Comparison of ENCODE assay signal across 11 cellular contexts in genomic region chr14:100540141-100540925, GRCh38. TPM values are rescaled to one million over a fixed set of nuclear protein-coding genes. Genes with fewer than 3 reads are reported as not detected.
DNase-seq lines count a peak whose midpoint lies in the region; ATAC-seq, FAIRE-seq and TF ChIP-seq lines count a peak whose summit lies in the region.
"Had no signal": no experiment of that assay in that cellular context is flagged by ENCODE, and none has a peak within 500 bp of the region (broad histone marks: within the 10 kb centered on the region; RNA-seq: fewer than 3 reads in every experiment).

No MANE protein-coding gene starts in this region.

- no peak for TF ChIP-seq EP300 in A549 (IDR thresholded peaks at IDR 0.05)

- no peaks in the 10 kb centered on the region for H3K36me3 Mint-ChIP-seq in activated CD8-positive, alpha-beta T cell treated with anti-CD3 and anti-CD28 coated beads, Interleukin-2, amount 10 ng/mL, durations not matched to agents 7 days and 5 days (ENCODE audit: low read depth)
- H3K36me3 Mint-ChIP-seq: T-cell had no signal

- H3K9me3 Mint-ChIP-seq in activated CD8-positive, alpha-beta T cell treated with anti-CD3 and anti-CD28 coated beads, Interleukin-2, amount 10 ng/mL, durations not matched to agents 7 days and 5 days (ENCODE audit: insufficient read depth) = no peaks in the 10 kb centered on the region
- H3K9me3 Mint-ChIP-seq: T-cell had no signal

- TF ChIP-seq POLR2A in A549 (IDR thresholded peaks at IDR 0.05; ENCODE audit: low read length) (no peak), H54 (IDR thresholded peaks at IDR 0.05; ENCODE audit: low read depth, low read length) (no peak)

- no peak overlapping the region for H3K27ac ChIP-seq in A549

- H3K4me3 Mint-ChIP-seq in activated CD8-positive, alpha-beta T cell treated with anti-CD3 and anti-CD28 coated beads, Interleukin-2, amount 10 ng/mL, durations not matched to agents 7 days and 5 days = no peak overlapping the region
- H3K4me3 Mint-ChIP-seq: T-cell had no signal

- DNase-seq in A549 (ENCODE audit: low read depth in 1 of 2, low spot score in 1 of 2) (peak in 1 of 2 experiments; percentile 59), H54 (ENCODE audit: insufficient read length, low spot score) (peak; percentile 65), left colon (peak; percentile 10 to 21), GM19238 (ENCODE audit: insufficient read length, low spot score) (no peak), HPDE6-E6E7 (ENCODE audit: extremely low spot score) (no peak)
- DNase-seq in activated CD8-positive, alpha-beta T cell treated with anti-CD3 and anti-CD28 coated beads, Interleukin-2, amount 10 ng/mL, durations not matched to agents 7 days and 5 days = no peak
- DNase-seq: NCI-H187 treated with DMSO at 0.1 percent for 48 hours had no signal

- intact Hi-C loops in left colon (cut with DNase I, micrococcal nuclease) = no loop called here

- H3K27me3 Mint-ChIP-seq in activated CD8-positive, alpha-beta T cell treated with anti-CD3 and anti-CD28 coated beads, Interleukin-2, amount 10 ng/mL, durations not matched to agents 7 days and 5 days (ENCODE audit: low read depth) = peaks cover 2% of the 10 kb centered on the region
- H3K27me3 Mint-ChIP-seq: T-cell had no signal

- TF ChIP-seq RAD21 in A549 (conservative IDR thresholded peaks at IDR 0.05 in 1 of 2, IDR thresholded peaks at IDR 0.05 in 1 of 2) = peak in 1 of 2 experiments; percentile 26; a peak in 1 of 5 replicates

- CTCF ChIA-PET in A549 (lab: Yijun Ruan, JAX) = interaction anchor here (0.5 to 1.9 kb wide), 14 partner anchors 10 to 155 kb away, joined by 3 to 9 read pairs (median 3); no protein-coding TSS in a partner anchor
- CTCF ChIA-PET in activated CD8-positive, alpha-beta T cell treated with anti-CD3 and anti-CD28 coated beads, Interleukin-2, amount 10 ng/mL, durations not matched to agents 7 days and 5 days (lab: Charles Lee) = no interaction called here

- FAIRE-seq in A549 (lab: Jason Lieb, UNC) = no peak
- FAIRE-seq in H54 (lab: Jason Lieb, UNC) = no peak

- no peak overlapping the region for H3K27ac Mint-ChIP-seq in activated CD8-positive, alpha-beta T cell treated with anti-CD3 and anti-CD28 coated beads, Interleukin-2, amount 10 ng/mL, durations not matched to agents 7 days and 5 days
- H3K27ac Mint-ChIP-seq: T-cell had no signal

- peaks cover 2% of the 10 kb centered on the region for H3K4me1 Mint-ChIP-seq in activated CD8-positive, alpha-beta T cell treated with anti-CD3 and anti-CD28 coated beads, Interleukin-2, amount 10 ng/mL, durations not matched to agents 7 days and 5 days (ENCODE audit: low read depth)

- no peak overlapping the region for H3K4me2 ChIP-seq in A549

- H3K9me3 ChIP-seq in A549 = no peaks in the 10 kb centered on the region

- no peaks in the 10 kb centered on the region for H3K4me1 ChIP-seq in A549

- POLR2A ChIA-PET in A549 (lab: Yijun Ruan, JAX) = no interaction called here
- POLR2A ChIA-PET in activated CD8-positive, alpha-beta T cell treated with anti-CD3 and anti-CD28 coated beads, Interleukin-2, amount 10 ng/mL, durations not matched to agents 7 days and 5 days (lab: Charles Lee) = no interaction called here

- H3K4me3 ChIP-seq in A549 = no peak overlapping the region
- H3K4me3 ChIP-seq: lung had no signal

- TF ChIP-seq CTCF in A549 (IDR thresholded peaks at IDR 0.05) = peak; percentile 40; the same call in 2 of the 3 replicates

- ATAC-seq in A549 = peak; percentile 62 to 90
- ATAC-seq in activated CD8-positive, alpha-beta T cell treated with anti-CD3 and anti-CD28 coated beads, Interleukin-2, amount 10 ng/mL, durations not matched to agents 7 days and 5 days = peak; percentile 49
- ATAC-seq in left colon = no peak
- ATAC-seq in HG02571 (IDR thresholded peaks at IDR 0.05; ENCODE audit: unreplicated experiment) = no peak
- ATAC-seq in GM19395 (IDR thresholded peaks at IDR 0.05; ENCODE audit: unreplicated experiment) = no peak
- ATAC-seq: T-cell had no signal

- 86% methylated on average over 21 of the region's 28 CpGs for WGBS in A549 (ENCODE audit: missing lambda C conversion rate)

TF ChIP-seq in A549, 52 proteins besides CTCF, POLR2A, EP300 and RAD21:
- no peak for TF ChIP-seq HOXB13 (CRISPR knock-in tag; IDR thresholded peaks at IDR 0.05; ENCODE audit: low read depth)
- TF ChIP-seq GATA3 (IDR thresholded peaks at IDR 0.05; ENCODE audit: borderline replicate concordance) = no peak
- no peak for TF ChIP-seq NPAS2 (CRISPR knock-in tag; IDR thresholded peaks at IDR 0.05; ENCODE audit: borderline replicate concordance)
- no peak for TF ChIP-seq POLR2AphosphoS2 (conservative IDR thresholded peaks at IDR 0.05; ENCODE audit: low read length)
- TF ChIP-seq RARB (CRISPR knock-in tag; IDR thresholded peaks at IDR 0.05) = no peak
- TF ChIP-seq HES2 (IDR thresholded peaks at IDR 0.05) = no peak
TF ChIP-seq in A549: peak in this region for 0.

RNA-seq across cellular contexts. Expression of gene BEGAIN, which starts 46.9 kb away (rescaled TPM):
- polyA plus RNA-seq in A549 (2011; rRNA removed) (1.4 and 1.5 TPM in 2 replicates), A549 (2017; fragmentation: RNase III; extraction: RNeasy Plus Mini Kit Qiagen cat#74134 plus additional on column Dnase treatment) (1.9 to 3.7 TPM (median 2.3 TPM) in 3 replicates)
- 1.3 and 1.8 TPM in 2 replicates for polyA plus RNA-seq in A549 (2012; cell fraction: cytosol; rRNA removed)
- 4.1 and 5.1 TPM in 2 replicates for polyA plus RNA-seq in A549 (2012; cell fraction: nucleus; rRNA removed)
- 0.54 and 1.1 TPM in 2 replicates for polyA minus RNA-seq in A549 (2011; rRNA and poly(A)+ RNA removed)
- 1 to 10 TPM in 1 of 2 experiments, under 1 TPM in 1; 0.70 to 1.2 TPM for total RNA-seq in activated CD8-positive, alpha-beta T cell treated with anti-CD3 and anti-CD28 coated beads, Interleukin-2, amount 10 ng/mL, durations not matched to agents 7 days and 5 days
- 1 to 10 TPM; 1.4 to 2.0 TPM for total RNA-seq in left colon

Comparison
In these comparisons a context has a peak if more than half of its experiments do, and no peak if none do; other contexts are left out.
1. ATAC-seq: peak in A549 (2 of 2) and activated CD8-positive, alpha-beta T cell treated with anti-CD3 and anti-CD28 coated beads, Interleukin-2, amount 10 ng/mL, durations not matched to agents 7 days and 5 days (single experiment); none in left colon (single experiment), HG02571 (single experiment) and GM19395 (single experiment).
2. DNase-seq: peak in H54 (single experiment) and left colon (2 of 2); none in activated CD8-positive, alpha-beta T cell treated with anti-CD3 and anti-CD28 coated beads, Interleukin-2, amount 10 ng/mL, durations not matched to agents 7 days and 5 days (single experiment), GM19238 (single experiment) and HPDE6-E6E7 (single experiment).